23 cellular contexts compared by ENCODE assay signal in genomic region chr11:107699371-107700348, GRCh38. TPM values are rescaled to one million over a fixed set of nuclear protein-coding genes. Genes with fewer than 3 reads are reported as not detected.
"Had no signal": no experiment of that assay in that cellular context is flagged by ENCODE, and none has a peak within 500 bp of the region (broad histone marks: within the 10 kb centered on the region; RNA-seq: fewer than 3 reads in every experiment).

No MANE protein-coding gene starts in this region.

- H3K27ac ChIP-seq: body of pancreas, gastroesophageal sphincter, heart left ventricle, left ventricle myocardium inferior, ovary, sigmoid colon, thoracic aorta, upper lobe of right lung had no signal

- H3K36me3 ChIP-seq: gastroesophageal sphincter, heart left ventricle, left ventricle myocardium inferior, ovary, sigmoid colon, thoracic aorta, upper lobe of right lung had no signal

- DNase-seq: activated CD4-positive, alpha-beta T cell treated with anti-CD3 and anti-CD28 coated beads, Interleukin-2, amount 10 ng/mL, durations not matched to agents 24 days and 14 days; activated CD8-positive, alpha-beta T cell treated with anti-CD3 and anti-CD28 coated beads for 36 hours; activated naive CD4-positive, alpha-beta T cell; activated naive CD8-positive, alpha-beta T cell treated with anti-CD3 and anti-CD28 coated beads, Interleukin-2, amount 10 ng/mL, durations not matched to agents 7 days and 5 days; activated T-cell treated with anti-CD3 and anti-CD28 coated beads, Interleukin-2, amount 50 U/mL, for 1 hour; amygdala; body of pancreas; central memory CD4-positive, alpha-beta T cell; erythroblast; heart left ventricle; kidney glomerular epithelial cell; left ventricle myocardium inferior; naive thymus-derived CD4-positive, alpha-beta T cell; ovary; sigmoid colon; stimulated activated naive B cell treated with anti-CD40 and anti-IgM and Interleukin-4, amounts not matched to agents 10 μg/mL and 1 μg/mL and 100 μg/mL, for 72 hours; T-cell; upper lobe of right lung had no signal

- H3K9me3 ChIP-seq: body of pancreas, gastroesophageal sphincter, heart left ventricle, left ventricle myocardium inferior, ovary, sigmoid colon, thoracic aorta, upper lobe of right lung had no signal

- H3K4me1 ChIP-seq: body of pancreas, gastroesophageal sphincter, left ventricle myocardium inferior, upper lobe of right lung had no signal

- H3K4me3 ChIP-seq: body of pancreas, coronary artery, gastroesophageal sphincter, heart left ventricle, left ventricle myocardium inferior, ovary, sigmoid colon, thoracic aorta, upper lobe of right lung had no signal

- H3K27me3 ChIP-seq: gastroesophageal sphincter, ovary, sigmoid colon, upper lobe of right lung had no signal

- ATAC-seq: activated CD8-positive, alpha-beta T cell treated with anti-CD3 and anti-CD28 coated beads for 36 hours; activated T-helper 17 cell treated with anti-CD3 and anti-CD28 coated beads, Interleukin-2, amount 50 U/mL, for 72 hours; body of pancreas; gastroesophageal sphincter; heart left ventricle; naive thymus-derived CD4-positive, alpha-beta T cell; stimulated activated naive B cell treated with anti-CD40 and anti-IgM and Interleukin-4, amounts not matched to agents 10 μg/mL and 1 μg/mL and 100 μg/mL, for 72 hours; T-cell; upper lobe of right lung had no signal

RNA-seq across cellular contexts. Expression of gene SLN, which starts 12.2 kb away (rescaled TPM):
- total RNA-seq: activated CD4-positive, alpha-beta T cell treated with anti-CD3 and anti-CD28 coated beads, Interleukin-2, amount 10 ng/mL, durations not matched to agents 24 days and 14 days; activated CD8-positive, alpha-beta T cell treated with anti-CD3 and anti-CD28 coated beads for 36 hours; activated naive CD8-positive, alpha-beta T cell treated with anti-CD3 and anti-CD28 coated beads, Interleukin-2, amount 10 ng/mL, durations not matched to agents 7 days and 5 days; activated T-helper 17 cell treated with anti-CD3 and anti-CD28 coated beads, Interleukin-2, amount 50 U/mL, for 72 hours; mucosa of gallbladder; naive thymus-derived CD4-positive, alpha-beta T cell; sigmoid colon; T-cell had no signal
- polyA plus RNA-seq: naive thymus-derived CD4-positive, alpha-beta T cell; sigmoid colon had no signal
